In the genomic region with DNA sequence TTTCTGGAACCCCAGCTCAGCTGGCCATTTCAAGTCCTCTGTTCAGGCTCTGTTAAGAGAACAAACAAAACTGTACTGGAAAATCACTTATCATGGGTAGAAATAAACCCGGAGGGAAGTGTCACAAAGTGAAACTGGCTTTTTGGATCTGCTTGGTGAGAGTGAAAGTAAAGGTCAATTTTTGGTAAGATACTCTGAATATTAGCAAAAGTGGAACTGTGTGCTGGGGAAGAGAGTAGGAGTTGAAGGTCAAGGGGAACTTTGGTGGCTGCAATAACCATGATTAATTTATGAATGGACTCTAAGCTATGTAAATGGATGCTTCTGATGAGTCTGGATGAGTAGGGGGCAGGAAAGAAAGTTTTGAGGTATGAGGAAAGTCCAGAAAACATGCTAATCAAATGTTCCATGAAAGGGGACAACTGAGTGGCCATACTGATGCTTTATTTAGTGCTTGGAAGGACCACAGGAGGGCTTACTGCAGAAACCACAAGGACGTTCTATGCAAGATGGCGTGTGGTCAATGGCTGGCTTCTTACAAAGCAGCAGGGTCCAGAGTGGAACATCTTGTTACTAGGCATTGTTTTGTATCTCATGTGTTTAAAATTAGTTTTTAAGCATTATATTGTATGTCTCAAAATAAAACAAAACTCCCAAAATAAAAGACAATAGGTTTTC, we compare ENCODE assay signal across 10 cellular contexts. TPM values are rescaled to one million over a fixed set of nuclear protein-coding genes. Genes with fewer than 3 reads are reported as not detected.
DNase-seq lines count a peak whose midpoint lies in the region; ATAC-seq and TF ChIP-seq lines count a peak whose summit lies in the region.
"Had no signal": no experiment of that assay in that cellular context is flagged by ENCODE, and none has a peak within 500 bp of the region (broad histone marks: within the 10 kb centered on the region; RNA-seq: fewer than 3 reads in every experiment).

No MANE protein-coding gene starts in this region.

- in situ Hi-C loops in GM13976 (cut with MboI; ENCODE audit: low sequenced_read_pairs, unreplicated experiment) = no loop called here

- ATAC-seq in GM19395 (IDR thresholded peaks at IDR 0.05; ENCODE audit: unreplicated experiment) = peak; percentile 85
- peak; percentile 69 for ATAC-seq in HG03039 (IDR thresholded peaks at IDR 0.05; ENCODE audit: unreplicated experiment)
- ATAC-seq: Right ventricle myocardium inferior had no signal

- H3K27me3 Mint-ChIP-seq in activated T-helper 1 cell treated with anti-CD3 and anti-CD28 coated beads, Interleukin-12 subunit alpha, Interleukin-12 subunit beta, Interleukin-2, Interleukin-4 antibody, amounts not matched to agents 30 ng/mL and 10 ng/mL and 1 ng/mL, durations not matched to agents 14 hours and 24 hours and 36 hours (ENCODE audit: insufficient read depth) = peaks cover 13% of the 10 kb centered on the region

- H3K9me3 Mint-ChIP-seq in activated T-helper 1 cell treated with anti-CD3 and anti-CD28 coated beads, Interleukin-12 subunit alpha, Interleukin-12 subunit beta, Interleukin-2, Interleukin-4 antibody, amounts not matched to agents 30 ng/mL and 10 ng/mL and 1 ng/mL, durations not matched to agents 14 hours and 24 hours and 36 hours = peaks cover 7% of the 10 kb centered on the region
- H3K9me3 Mint-ChIP-seq: neural crest cell had no signal

- H3K36me3 Mint-ChIP-seq in activated T-helper 1 cell treated with anti-CD3 and anti-CD28 coated beads, Interleukin-12 subunit alpha, Interleukin-12 subunit beta, Interleukin-2, Interleukin-4 antibody, amounts not matched to agents 30 ng/mL and 10 ng/mL and 1 ng/mL, durations not matched to agents 14 hours and 24 hours and 36 hours (ENCODE audit: low read depth) = peaks cover 8% of the 10 kb centered on the region

- peak overlapping the region; percentile 24 for H3K27ac Mint-ChIP-seq in activated T-helper 1 cell treated with anti-CD3 and anti-CD28 coated beads, Interleukin-12 subunit alpha, Interleukin-12 subunit beta, Interleukin-2, Interleukin-4 antibody, amounts not matched to agents 30 ng/mL and 10 ng/mL and 1 ng/mL, durations not matched to agents 14 hours and 24 hours and 36 hours

- intact Hi-C loops in activated T-helper 1 cell treated with anti-CD3 and anti-CD28 coated beads, Interleukin-12 subunit alpha, Interleukin-12 subunit beta, Interleukin-2, Interleukin-4 antibody, amounts not matched to agents 30 ng/mL and 10 ng/mL and 1 ng/mL, durations not matched to agents 14 hours and 24 hours and 36 hours (cut with micrococcal nuclease) = loop anchor here (2.0 kb wide), 1 partner anchor 26 kb away; no protein-coding TSS in a partner anchor

- H3K4me3 Mint-ChIP-seq in activated T-helper 1 cell treated with anti-CD3 and anti-CD28 coated beads, Interleukin-12 subunit alpha, Interleukin-12 subunit beta, Interleukin-2, Interleukin-4 antibody, amounts not matched to agents 30 ng/mL and 10 ng/mL and 1 ng/mL, durations not matched to agents 14 hours and 24 hours and 36 hours = no peak overlapping the region
- H3K4me3 Mint-ChIP-seq: neural crest cell had no signal

- TF ChIP-seq CTCF in GM13976 (IDR thresholded peaks at IDR 0.05; ENCODE audit: borderline replicate concordance, control extremely low read depth, extremely low read depth, insufficient read depth, missing control alignments) = no peak

- DNase-seq in GM13976 (ENCODE audit: low spot score) = peak; percentile 36
- no peak for DNase-seq in activated T-helper 1 cell treated with anti-CD3 and anti-CD28 coated beads, Interleukin-12 subunit alpha, Interleukin-12 subunit beta, Interleukin-2, Interleukin-4 antibody, amounts not matched to agents 30 ng/mL and 10 ng/mL and 1 ng/mL, durations not matched to agents 14 hours and 24 hours and 36 hours (ENCODE audit: low spot score)
- no peak for DNase-seq in stimulated activated CD4-positive, alpha-beta T cell treated with anti-CD3 and anti-CD28 coated beads, Interleukin-12 subunit alpha, Interleukin-12 subunit beta, amount 100 ng/mL, for 4 hours
- DNase-seq in NCI-H2029 (lab: John Stamatoyannopoulos, UW) = no peak
- no peak for DNase-seq in NCI-H748 treated with DMSO at 0.1 percent for 48 hours (lab: John Stamatoyannopoulos, UW)
- DNase-seq in activated CD8-positive, alpha-beta memory T cell treated with anti-CD3 and anti-CD28 coated beads, Interleukin-2, amount 50 U/mL, for 48 hours = no peak

- H3K4me1 Mint-ChIP-seq in activated T-helper 1 cell treated with anti-CD3 and anti-CD28 coated beads, Interleukin-12 subunit alpha, Interleukin-12 subunit beta, Interleukin-2, Interleukin-4 antibody, amounts not matched to agents 30 ng/mL and 10 ng/mL and 1 ng/mL, durations not matched to agents 14 hours and 24 hours and 36 hours (ENCODE audit: low read depth) = peaks cover 31% of the 10 kb centered on the region
- H3K4me1 Mint-ChIP-seq: neural crest cell had no signal

RNA-seq across cellular contexts. Expression of gene TNIP3, which starts 36.8 kb away (rescaled TPM):
- total RNA-seq in activated T-helper 1 cell treated with anti-CD3 and anti-CD28 coated beads, Interleukin-12 subunit alpha, Interleukin-12 subunit beta, Interleukin-2, Interleukin-4 antibody, amounts not matched to agents 30 ng/mL and 10 ng/mL and 1 ng/mL, durations not matched to agents 14 hours and 24 hours and 36 hours = 21.9 and 23.9 TPM in 2 replicates
- total RNA-seq: neural crest cell, Right ventricle myocardium inferior had no signal
